In genomic region chrX:148500428-148501120, GRCh38 we compare ENCODE assay signal across 9 cellular contexts. TPM values are rescaled to one million over a fixed set of nuclear protein-coding genes. Genes with fewer than 3 reads are reported as not detected.
DNase-seq lines count a peak whose midpoint lies in the region; ATAC-seq and TF ChIP-seq lines count a peak whose summit lies in the region.
"Had no signal": no experiment of that assay in that cellular context is flagged by ENCODE, and none has a peak within 500 bp of the region (broad histone marks: within the 10 kb centered on the region; RNA-seq: fewer than 3 reads in every experiment).

AFF2 (plus strand) TSS chrX:148500617; CDS start chrX:148501098, 481 bp downstream.

- H3K27me3 ChIP-seq in neuron (ENCODE audit: insufficient read depth, low read length): peaks cover 27% of the 10 kb centered on the region
- H3K27me3 ChIP-seq in aorta (ENCODE audit: control insufficient read depth in 1 of 2, insufficient read depth in 2 of 2, low read length in 1 of 2): peaks cover 0 to 2% of the 10 kb centered on the region in 2 donors

- peak within 1 kb of the TSS; percentile 20 for H3K4me3 ChIP-seq in AG09309 (ENCODE audit: control insufficient read depth, low read depth, low read length)
- H3K4me3 ChIP-seq in neuron (ENCODE audit: low read length): peak within 1 kb of the TSS; percentile 39
- H3K4me3 ChIP-seq in aorta (ENCODE audit: low read length in 2 of 2): peak within 1 kb of the TSS; percentile 33 to 37

- H2AFZ ChIP-seq in neuron (ENCODE audit: low read depth, low read length): peak within 1 kb of the TSS; percentile 57

- intact Hi-C loops in aorta (cut with DNase I): no loop called here

- no peak for TF ChIP-seq CTCF in AG09309 (IDR thresholded peaks at IDR 0.05; ENCODE audit: control insufficient read depth, insufficient read depth, low read depth, low read length, missing control alignments)

- WGBS in aorta, 2 donors: 1 to 43% methylated on average over 55 to 98 of the region's 98 CpGs

- H3K36me3 ChIP-seq in neuron (ENCODE audit: insufficient read depth, low read length) (no peaks in the 10 kb centered on the region), aorta (ENCODE audit: control insufficient read depth in 1 of 2, insufficient read depth in 2 of 2, low read length in 1 of 2) (no peaks in the 10 kb centered on the region)

- H3K4me1 ChIP-seq in neuron (ENCODE audit: insufficient read depth, low read length): peaks cover 2% of the 10 kb centered on the region
- H3K4me1 ChIP-seq in aorta (ENCODE audit: control insufficient read depth in 1 of 2, insufficient read depth in 2 of 2, low read length in 2 of 2): no peaks in the 10 kb centered on the region

- peak within 1 kb of the TSS in 1 of 2 donors; percentile 23 for H3K27ac ChIP-seq in aorta (ENCODE audit: low read depth in 1 of 2, low read length in 2 of 2)

- H3K9me3 ChIP-seq in neuron (ENCODE audit: low read length): no peaks in the 10 kb centered on the region
- no peaks in the 10 kb centered on the region for H3K9me3 ChIP-seq in aorta (ENCODE audit: control insufficient read depth, low read length)

- peak; percentile 31 for ATAC-seq in GM19468 (IDR thresholded peaks at IDR 0.05; ENCODE audit: extremely low read depth, unreplicated experiment)
- peak; percentile 56 for ATAC-seq in aorta (ENCODE audit: low FRiP score)
- ATAC-seq: left colon had no signal

- DNase-seq in AG09309 (ENCODE audit: low read depth) (no peak), NCI-H1930 (lab: John Stamatoyannopoulos, UW) (peak; percentile 13 to 16), fibroblast of gingiva (ENCODE audit: low read depth) (peak; percentile 0), aorta (peak; percentile 49 to 78), GF-D8 (lab: John Stamatoyannopoulos, UW) (no peak)
- peak; percentile 56 for DNase-seq in activated CD8-positive, alpha-beta memory T cell treated with anti-CD3 and anti-CD28 coated beads, Interleukin-2, amount 50 U/mL, for 4 hours

RNA-seq across cellular contexts. Expression of gene AFF2, which starts in this region (rescaled TPM):
- total RNA-seq in aorta: 1 to 10 TPM; 2.1 to 2.7 TPM
- under 1 TPM; 0.25 to 0.36 TPM for polyA plus RNA-seq in aorta

Comparison
In these comparisons a context has a peak if more than half of its experiments do, and no peak if none do; other contexts are left out.
1. DNase-seq: peak in NCI-H1930 (2 of 2), activated CD8-positive, alpha-beta memory T cell treated with anti-CD3 and anti-CD28 coated beads, Interleukin-2, amount 50 U/mL, for 4 hours (single experiment), fibroblast of gingiva (single experiment) and aorta (2 of 2); none in AG09309 (single experiment) and GF-D8 (single experiment).
2. Peak in every context shown above with its lines, with median percentiles within 50 percentile points of each other: H3K4me3 ChIP-seq.